19 cellular contexts compared by ENCODE assay signal in the genomic region with DNA sequence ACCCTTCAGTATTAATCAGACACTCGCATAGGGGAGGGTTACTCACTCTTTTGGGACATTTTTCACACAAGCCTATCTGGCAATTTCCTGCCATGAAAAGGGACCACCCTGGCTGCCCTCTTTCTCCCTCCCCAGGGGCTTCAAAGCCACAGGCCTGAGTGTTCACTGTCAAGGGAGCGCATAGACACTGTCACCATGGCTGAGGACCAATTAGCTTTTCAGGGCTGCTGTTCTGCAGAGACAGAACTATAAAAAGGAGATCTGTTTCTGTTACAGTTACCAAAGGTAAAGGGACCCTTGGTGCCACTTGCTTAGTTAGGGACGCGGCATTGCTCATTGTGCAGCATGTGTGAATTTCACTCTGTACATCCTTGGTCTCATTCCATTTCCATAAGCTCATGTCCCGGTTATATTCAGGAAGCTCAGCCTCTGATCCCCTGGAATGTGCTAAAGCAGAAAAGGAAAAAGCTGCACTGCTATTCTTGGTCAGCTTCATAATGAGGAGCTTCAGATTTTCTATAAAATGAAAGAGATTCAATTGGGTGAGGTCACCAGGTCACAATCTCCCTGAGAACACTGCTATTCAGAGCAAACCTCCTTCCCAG. TPM values are rescaled to one million over a fixed set of nuclear protein-coding genes. Genes with fewer than 3 reads are reported as not detected.
DNase-seq lines count a peak whose midpoint lies in the region; ATAC-seq and TF ChIP-seq lines count a peak whose summit lies in the region.
"Had no signal": no experiment of that assay in that cellular context is flagged by ENCODE, and none has a peak within 500 bp of the region (broad histone marks: within the 10 kb centered on the region; RNA-seq: fewer than 3 reads in every experiment).

No MANE protein-coding gene starts in this region.

- intact Hi-C loops in right cardiac atrium (cut with DNase I): no loop called here
- intact Hi-C loops in spleen (cut with DNase I; ENCODE audit: low total_unique reads): no loop called here
- intact Hi-C loops in CD4-positive, alpha-beta T cell (cut with DNase I, micrococcal nuclease): no loop called here

- CTCF ChIA-PET in CD4-positive, alpha-beta T cell (lab: Charles Lee): no interaction called here

- no peak for TF ChIP-seq POLR2A in spleen (IDR thresholded peaks at IDR 0.05)

- ATAC-seq in right cardiac atrium (no peak), GM21717 (IDR thresholded peaks at IDR 0.05; ENCODE audit: unreplicated experiment) (no peak)
- ATAC-seq in CD4-positive, alpha-beta T cell (ENCODE audit: poor library complexity): no peak
- ATAC-seq: activated T-cell treated with anti-CD3 and anti-CD28 coated beads, Interleukin-2, amount 50 U/mL, for 72 hours; Panc1; T-helper 17 cell had no signal

- H3K4me1 Mint-ChIP-seq in CD4-positive, alpha-beta T cell (ENCODE audit: low read depth): peaks cover 14% of the 10 kb centered on the region

- H3K36me3 ChIP-seq in cardiac muscle cell (no peaks in the 10 kb centered on the region), spleen (no peaks in the 10 kb centered on the region), right atrium auricular region (no peaks in the 10 kb centered on the region)
- H3K36me3 ChIP-seq: left ventricle myocardium inferior had no signal

- no peak overlapping the region for H3K27ac ChIP-seq in cardiac muscle cell
- H3K27ac ChIP-seq in right cardiac atrium (ENCODE audit: low read length): no peak overlapping the region
- H3K27ac ChIP-seq in spleen: no peak overlapping the region
- H3K27ac ChIP-seq in CD4-positive, alpha-beta T cell (ENCODE audit: low read depth, low read length): no peak overlapping the region
- no peak overlapping the region for H3K27ac ChIP-seq in right atrium auricular region
- H3K27ac ChIP-seq: left ventricle myocardium inferior, testis had no signal

- H3K4me3 ChIP-seq in cardiac muscle cell (no peak overlapping the region), right cardiac atrium (ENCODE audit: low read length) (no peak overlapping the region), spleen (no peak overlapping the region), right atrium auricular region (no peak overlapping the region)
- H3K4me3 ChIP-seq: left ventricle myocardium inferior, testis had no signal

- H3K9me3 ChIP-seq in cardiac muscle cell (ENCODE audit: low read depth) (no peaks in the 10 kb centered on the region), right cardiac atrium (ENCODE audit: control insufficient read depth, low read length) (no peaks in the 10 kb centered on the region), spleen (no peaks in the 10 kb centered on the region), right atrium auricular region (no peaks in the 10 kb centered on the region)
- H3K9me3 ChIP-seq in CD4-positive, alpha-beta T cell (ENCODE audit: control insufficient read depth, low read length): no peaks in the 10 kb centered on the region
- H3K9me3 ChIP-seq: left ventricle myocardium inferior, testis had no signal

- H3K4me3 Mint-ChIP-seq in CD4-positive, alpha-beta T cell: no peak overlapping the region
- H3K4me3 Mint-ChIP-seq: activated T-cell treated with anti-CD3 and anti-CD28 coated beads, Interleukin-2, amount 50 U/mL, for 72 hours; T-helper 17 cell had no signal

- TF ChIP-seq CTCF in cardiac muscle cell (IDR thresholded peaks at IDR 0.05; ENCODE audit: low read depth, low read length) (no peak), spleen (IDR thresholded peaks at IDR 0.05 in 8 of 11, conservative IDR thresholded peaks at IDR 0.05 in 3 of 11) (no peak), right atrium auricular region (IDR thresholded peaks at IDR 0.05) (no peak)
- no peak for TF ChIP-seq CTCF in CD4-positive, alpha-beta T cell (IDR thresholded peaks at IDR 0.05)

- H3K9me3 Mint-ChIP-seq in CD4-positive, alpha-beta T cell: no peaks in the 10 kb centered on the region
- H3K9me3 Mint-ChIP-seq: activated T-cell treated with anti-CD3 and anti-CD28 coated beads, Interleukin-2, amount 50 U/mL, for 72 hours had no signal

- DNase-seq in cardiac muscle cell (ENCODE audit: low read depth in 1 of 2, low spot score in 1 of 2) (peak; percentile 4 to 21), right cardiac atrium (no peak), dedifferentiated amniotic fluid mesenchymal stem cell (ENCODE audit: extremely low spot score) (peak; percentile 49), left kidney (ENCODE audit: low read depth, low spot score) (peak; percentile 35), spleen (no peak), right atrium auricular region (ENCODE audit: low spot score) (no peak)
- DNase-seq in CD4-positive, alpha-beta T cell: no peak
- DNase-seq: ACHN; activated CD4-positive, alpha-beta T cell treated with anti-CD3 and anti-CD28 coated beads for 4 hours; activated T-cell treated with anti-CD3 and anti-CD28 coated beads, Interleukin-2, amount 50 U/mL, for 72 hours; anterior cingulate cortex; left ventricle myocardium inferior; NCI-H187; NCI-H69; stimulated activated CD4-positive, alpha-beta T cell treated with anti-CD3 and anti-CD28 coated beads, Interleukin-15, amount 100 ng/mL, for 24 hours; T-helper 17 cell; testis had no signal

- POLR2A ChIA-PET in CD4-positive, alpha-beta T cell (lab: Charles Lee): no interaction called here

- H3K27me3 Mint-ChIP-seq in CD4-positive, alpha-beta T cell: no peaks in the 10 kb centered on the region

- no peaks in the 10 kb centered on the region for H3K36me3 Mint-ChIP-seq in CD4-positive, alpha-beta T cell (ENCODE audit: low read depth)

- no peak overlapping the region for H3K27ac Mint-ChIP-seq in CD4-positive, alpha-beta T cell
- H3K27ac Mint-ChIP-seq: activated T-cell treated with anti-CD3 and anti-CD28 coated beads, Interleukin-2, amount 50 U/mL, for 72 hours; T-helper 17 cell had no signal

- H3K27me3 ChIP-seq in cardiac muscle cell (no peaks in the 10 kb centered on the region), right cardiac atrium (ENCODE audit: control insufficient read depth, insufficient read depth) (no peaks in the 10 kb centered on the region), spleen (replicated peaks in 1 of 7) (peaks cover 0 to 51% (median 0%) of the 10 kb centered on the region in 7 donors), right atrium auricular region (no peaks in the 10 kb centered on the region)
- H3K27me3 ChIP-seq in CD4-positive, alpha-beta T cell (ENCODE audit: control insufficient read depth, insufficient read depth, low read length): peaks cover 4% of the 10 kb centered on the region
- H3K27me3 ChIP-seq: testis had no signal

- WGBS in right cardiac atrium: 53% methylated on average over 5 of the region's 5 CpGs
- 72 to 83% (median 76%) methylated on average over 5 of the region's 5 CpGs for whole genome bisulfite sequencing in spleen, 5 donors

- peaks cover 9% of the 10 kb centered on the region for H3K4me1 ChIP-seq in cardiac muscle cell (ENCODE audit: low read depth)
- no peaks in the 10 kb centered on the region for H3K4me1 ChIP-seq in right cardiac atrium (ENCODE audit: control insufficient read depth, insufficient read depth, low read length)
- H3K4me1 ChIP-seq in spleen: peaks cover 0 to 13% (median 7%) of the 10 kb centered on the region in 6 donors
- H3K4me1 ChIP-seq in right atrium auricular region: no peaks in the 10 kb centered on the region
- H3K4me1 ChIP-seq: left ventricle myocardium inferior, testis had no signal

RNA-seq across cellular contexts. Expression of gene RNF152, which starts 55.5 kb away (rescaled TPM):
- 3.9 and 9.4 TPM in 2 replicates for total RNA-seq in cardiac muscle cell
- 1.1 and 2.8 TPM in 2 replicates for polyA plus RNA-seq in cardiac muscle cell
- 10 to 100 TPM in 3 of 4 donors, 1 to 10 TPM in 1; 9.2 to 17.9 (median 12.2) TPM for total RNA-seq in right cardiac atrium
- polyA plus RNA-seq in right cardiac atrium: 3.6 TPM
- 1 to 10 TPM; 1.4 to 7.1 (median 3.1) TPM for total RNA-seq in spleen
- polyA plus RNA-seq in spleen: under 1 TPM; 0.15 to 0.26 (median 0.24) TPM
- 1 to 10 TPM in 1 of 2 experiments, under 1 TPM in 1; 0.60 to 1.0 TPM for total RNA-seq in CD4-positive, alpha-beta T cell
- 10 to 100 TPM in 1 of 2 donors, 1 to 10 TPM in 1; 7.7 to 11.3 TPM for total RNA-seq in right atrium auricular region

Comparison
In these comparisons a context has a peak if more than half of its experiments do, and no peak if none do; other contexts are left out.
1. DNase-seq: peak in cardiac muscle cell (2 of 2), dedifferentiated amniotic fluid mesenchymal stem cell (single experiment) and left kidney (single experiment); none in right cardiac atrium (0 of 3), spleen (single experiment), CD4-positive, alpha-beta T cell (0 of 10) and right atrium auricular region (single experiment).